In genomic region chr2:207727256-207727655, GRCh38 we compare ENCODE assay signal across 17 cellular contexts. TPM values are rescaled to one million over a fixed set of nuclear protein-coding genes. Genes with fewer than 3 reads are reported as not detected.
A peak's percentile ranks its signal among the peaks of the same experiment; 100 is the strongest.
DNase-seq lines count a peak whose midpoint lies in the region; ATAC-seq and TF ChIP-seq lines count a peak whose summit lies in the region.
"Had no signal": no experiment of that assay in that cellular context is flagged by ENCODE, and none has a peak within 500 bp of the region (broad histone marks: within the 10 kb centered on the region; RNA-seq: fewer than 3 reads in every experiment).

No MANE protein-coding gene starts in this region.

- no peaks in the 10 kb centered on the region for H3K27me3 Mint-ChIP-seq in naive thymus-derived CD8-positive, alpha-beta T cell
- H3K27me3 Mint-ChIP-seq in activated naive CD4-positive, alpha-beta T cell treated with anti-CD3 and anti-CD28 coated beads for 36 hours (ENCODE audit: low read depth), result no peaks in the 10 kb centered on the region
- H3K27me3 Mint-ChIP-seq: activated CD4-positive, alpha-beta T cell treated with anti-CD3 and anti-CD28 coated beads for 36 hours; activated T-cell treated with anti-CD3 and anti-CD28 coated beads, Interleukin-2, amount 50 U/mL, for 24 hours; CD4-positive, alpha-beta T cell had no signal

- BruUV-seq in OCI-LY7 (replicated peaks; lab: Mats Ljungman, UMichigan), result TSS peak; percentile 38

- TF ChIP-seq CTCF in DOHH2 (IDR thresholded peaks at IDR 0.05; ENCODE audit: low read depth, low read length, poor library complexity, severe bottlenecking), result no peak
- TF ChIP-seq CTCF in OCI-LY7 (conservative IDR thresholded peaks at IDR 0.05; ENCODE audit: low read length), result no peak

- peaks cover 62% of the 10 kb centered on the region for H3K4me1 ChIP-seq in DOHH2 (ENCODE audit: control insufficient read depth, low read length)
- peaks cover 27% of the 10 kb centered on the region for H3K4me1 ChIP-seq in OCI-LY7 (ENCODE audit: insufficient read depth, low read length, poor library complexity, severe bottlenecking)
- H3K4me1 ChIP-seq: transverse colon had no signal

- H3K4me3 Mint-ChIP-seq in naive thymus-derived CD8-positive, alpha-beta T cell, result peak overlapping the region in 4 of 10 donors; percentile 3 to 41 (median 25)
- H3K4me3 Mint-ChIP-seq in activated naive CD4-positive, alpha-beta T cell treated with anti-CD3 and anti-CD28 coated beads for 36 hours, result no peak overlapping the region
- H3K4me3 Mint-ChIP-seq: activated CD4-positive, alpha-beta T cell treated with anti-CD3 and anti-CD28 coated beads for 36 hours; activated T-cell treated with anti-CD3 and anti-CD28 coated beads, Interleukin-2, amount 50 U/mL, for 24 hours; CD4-positive, alpha-beta T cell had no signal

- H3F3A ChIP-seq in DOHH2 (ENCODE audit: control insufficient read depth, insufficient read depth), result peaks cover 26% of the 10 kb centered on the region

- H3K27me3 ChIP-seq in DOHH2 (ENCODE audit: control insufficient read depth, low read length), result no peaks in the 10 kb centered on the region
- H3K27me3 ChIP-seq: transverse colon had no signal

- H3K9me3 ChIP-seq in DOHH2 (ENCODE audit: control insufficient read depth, insufficient read depth, low read length) (no peaks in the 10 kb centered on the region), OCI-LY7 (ENCODE audit: low read length) (no peaks in the 10 kb centered on the region)
- H3K9me3 ChIP-seq: transverse colon had no signal

- H3K9me3 Mint-ChIP-seq in naive thymus-derived CD8-positive, alpha-beta T cell, result no peaks in the 10 kb centered on the region
- H3K9me3 Mint-ChIP-seq in activated naive CD4-positive, alpha-beta T cell treated with anti-CD3 and anti-CD28 coated beads for 36 hours, result no peaks in the 10 kb centered on the region
- H3K9me3 Mint-ChIP-seq: activated T-cell treated with anti-CD3 and anti-CD28 coated beads, Interleukin-2, amount 50 U/mL, for 24 hours; CD4-positive, alpha-beta T cell had no signal

- peak overlapping the region; percentile 73 for H3K27ac ChIP-seq in DOHH2 (ENCODE audit: low read depth, low read length)
- H3K27ac ChIP-seq in OCI-LY7 (ENCODE audit: low read depth, low read length, poor library complexity, severe bottlenecking), result no peak overlapping the region
- H3K27ac ChIP-seq: transverse colon had no signal

- peaks cover 0 to 19% (median 2%) of the 10 kb centered on the region in 3 donors for H3K36me3 Mint-ChIP-seq in naive thymus-derived CD8-positive, alpha-beta T cell
- H3K36me3 Mint-ChIP-seq in activated naive CD4-positive, alpha-beta T cell treated with anti-CD3 and anti-CD28 coated beads for 36 hours (ENCODE audit: low read depth), result peaks cover 9% of the 10 kb centered on the region

- H4K20me1 ChIP-seq in DOHH2 (ENCODE audit: control insufficient read depth, insufficient read depth, low read depth, low read length) (no peaks in the 10 kb centered on the region), OCI-LY7 (ENCODE audit: insufficient read depth, low read length) (no peaks in the 10 kb centered on the region)

- H3K4me3 ChIP-seq in DOHH2 (ENCODE audit: low read length) (peak overlapping the region; percentile 57), OCI-LY7 (ENCODE audit: low read depth, low read length, poor library complexity, severe bottlenecking) (no peak overlapping the region)
- H3K4me3 ChIP-seq: transverse colon had no signal

- POLR2A ChIA-PET in OCI-LY7 (lab: Charles Lee), result interaction anchor here (0.5 to 3.0 kb wide), 14 partner anchors 9 to 525 kb away, joined by 3 to 34 read pairs (median 4); partner anchors contain the start of gene CCNYL1
- POLR2A ChIA-PET in naive thymus-derived CD8-positive, alpha-beta T cell (lab: Charles Lee), result interaction anchor here (3.4 kb wide), 1 partner anchor 16 kb away, joined by 20 read pairs; the partner anchor contains the start of gene CCNYL1

- H3K79me2 ChIP-seq in DOHH2 (ENCODE audit: control insufficient read depth, low read length), result peaks cover 15% of the 10 kb centered on the region
- peaks cover 4% of the 10 kb centered on the region; the same call in 1 of the 2 replicates for H3K79me2 ChIP-seq in OCI-LY7 (ENCODE audit: insufficient read depth, low read depth, low read length)

- H3K4me2 ChIP-seq in DOHH2 (ENCODE audit: low read length), result peak overlapping the region; percentile 84
- peak overlapping the region; percentile 43 for H3K4me2 ChIP-seq in OCI-LY7 (ENCODE audit: low read length)

- peaks cover 8% of the 10 kb centered on the region for H3K36me3 ChIP-seq in DOHH2 (ENCODE audit: control insufficient read depth, low read length)
- peaks cover 13% of the 10 kb centered on the region for H3K36me3 ChIP-seq in OCI-LY7 (ENCODE audit: insufficient read depth, low read length)

- H3K9me2 ChIP-seq in DOHH2 (replicated peaks; ENCODE audit: control insufficient read depth, low read length) (no peaks in the 10 kb centered on the region), OCI-LY7 (ENCODE audit: insufficient read depth, low read length) (no peaks in the 10 kb centered on the region)

- intact Hi-C loops in OCI-LY7 (cut with micrococcal nuclease; ENCODE audit: unreplicated experiment), result no loop called here
- intact Hi-C loops in activated naive CD4-positive, alpha-beta T cell treated with anti-CD3 and anti-CD28 coated beads for 36 hours (cut with micrococcal nuclease), result no loop called here

- no peak overlapping the region for H2AFZ ChIP-seq in OCI-LY7 (ENCODE audit: low read length)

- H3K4me1 Mint-ChIP-seq in naive thymus-derived CD8-positive, alpha-beta T cell, result peaks cover 10 to 37% (median 29%) of the 10 kb centered on the region in 4 donors
- H3K4me1 Mint-ChIP-seq in activated naive CD4-positive, alpha-beta T cell treated with anti-CD3 and anti-CD28 coated beads for 36 hours (ENCODE audit: low read depth), result peaks cover 39% of the 10 kb centered on the region

- ATAC-seq in naive thymus-derived CD8-positive, alpha-beta T cell, result no peak
- ATAC-seq: activated CD4-positive, alpha-beta T cell treated with anti-CD3 and anti-CD28 coated beads for 36 hours had no signal

- CTCF ChIA-PET in OCI-LY7 (lab: Charles Lee; ENCODE audit: unreplicated experiment), result interaction anchor here (1.4 kb wide), 1 partner anchor 16 kb away, joined by 3 read pairs; the partner anchor contains the start of gene CCNYL1
- CTCF ChIA-PET in activated naive CD4-positive, alpha-beta T cell treated with anti-CD3 and anti-CD28 coated beads for 36 hours (lab: Charles Lee), result interaction anchor here (0.6 to 1.8 kb wide), 6 partner anchors 9 to 246 kb away, joined by 3 to 5 read pairs (median 3); no protein-coding TSS in a partner anchor

- peak overlapping the region in 7 of 10 donors; percentile 1 to 63 (median 8) for H3K27ac Mint-ChIP-seq in naive thymus-derived CD8-positive, alpha-beta T cell
- H3K27ac Mint-ChIP-seq in activated naive CD4-positive, alpha-beta T cell treated with anti-CD3 and anti-CD28 coated beads for 36 hours, result no peak overlapping the region
- H3K27ac Mint-ChIP-seq: activated CD4-positive, alpha-beta T cell treated with anti-CD3 and anti-CD28 coated beads for 36 hours; activated T-cell treated with anti-CD3 and anti-CD28 coated beads, Interleukin-2, amount 50 U/mL, for 24 hours; CD4-positive, alpha-beta T cell had no signal

- DNase-seq in OCI-LY7 (ENCODE audit: low spot score) (no peak), dermis blood vessel endothelial cell (peak; percentile 26), NCI-H187 treated with DMSO at 0.1 percent for 48 hours (lab: John Stamatoyannopoulos, UW) (no peak), OCI-M2 (lab: John Stamatoyannopoulos, UW; ENCODE audit: unreplicated experiment) (no peak), DMS53 (lab: John Stamatoyannopoulos, UW) (no peak)
- no peak for DNase-seq in naive thymus-derived CD8-positive, alpha-beta T cell
- no peak for DNase-seq in activated naive CD4-positive, alpha-beta T cell treated with anti-CD3 and anti-CD28 coated beads for 36 hours
- DNase-seq: activated CD4-positive, alpha-beta T cell treated with anti-CD3 and anti-CD28 coated beads for 36 hours; activated T-cell treated with anti-CD3 and anti-CD28 coated beads, Interleukin-2, amount 50 U/mL, for 24 hours; aorta; CD4-positive, alpha-beta T cell; NCI-H1105 treated with DMSO at 0.1 percent for 48 hours; NCI-H446; stimulated activated CD4-positive, alpha-beta T cell treated with anti-CD3 and anti-CD28 coated beads, Interleukin-2, amount 100 ng/mL, for 24 hours; stimulated activated CD8-positive, alpha-beta memory T cell treated with anti-CD3 and anti-CD28 coated beads, Interleukin-4, amount 100 ng/mL, for 48 hours; transverse colon had no signal

RNA-seq across cellular contexts. Expression of gene CCNYL1, which starts 15.8 kb away (rescaled TPM):
- 4.2 and 8.0 TPM in 2 replicates for total RNA-seq in OCI-LY7 (2014; rRNA removed; shearing (Covaris generic))
- total RNA-seq in OCI-LY7 (2022) (22.5 and 24.2 TPM in 2 replicates), dermis blood vessel endothelial cell (30.3 and 53.9 TPM in 2 replicates)
- 10 to 100 TPM; 11.7 to 14.3 TPM for total RNA-seq in naive thymus-derived CD8-positive, alpha-beta T cell
- polyA plus RNA-seq in naive thymus-derived CD8-positive, alpha-beta T cell, result 1 to 10 TPM; 1.2 to 2.1 (median 1.3) TPM
- total RNA-seq in activated naive CD4-positive, alpha-beta T cell treated with anti-CD3 and anti-CD28 coated beads for 36 hours, result 1 to 10 TPM; 2.5 to 2.7 TPM

RNA-seq across cellular contexts. Expression of gene FZD5, which starts 42.5 kb away (rescaled TPM):
- total RNA-seq in OCI-LY7 (2014; rRNA removed; shearing (Covaris generic)), result 1.1 and 1.2 TPM in 2 replicates
- total RNA-seq in OCI-LY7 (2022) (2.4 and 2.5 TPM in 2 replicates), dermis blood vessel endothelial cell (5.3 and 5.4 TPM in 2 replicates)
- under 1 TPM; 0.27 to 0.39 TPM for total RNA-seq in naive thymus-derived CD8-positive, alpha-beta T cell
- under 1 TPM in 2 of 3 donors, not detected in 1; 0.02 to 0.13 TPM for polyA plus RNA-seq in naive thymus-derived CD8-positive, alpha-beta T cell
- 1 to 10 TPM; 1.5 to 1.7 TPM for total RNA-seq in activated naive CD4-positive, alpha-beta T cell treated with anti-CD3 and anti-CD28 coated beads for 36 hours
